1 cellular context compared by ENCODE assay signal in genomic region chr22:30425616-30426394, GRCh38.
TF ChIP-seq lines count a peak whose summit lies in the region.

A gene with protein sequence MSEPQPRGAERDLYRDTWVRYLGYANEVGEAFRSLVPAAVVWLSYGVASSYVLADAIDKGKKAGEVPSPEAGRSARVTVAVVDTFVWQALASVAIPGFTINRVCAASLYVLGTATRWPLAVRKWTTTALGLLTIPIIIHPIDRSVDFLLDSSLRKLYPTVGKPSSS (plus strand): TSS chr22:30425768. CDS start chr22:30425880, 112 bp downstream.

TF ChIP-seq in K562, 482 proteins besides CTCF, POLR2A, EP300 and RAD21 (continued from another document and continues in another):
- TF ChIP-seq, protein P1, sequence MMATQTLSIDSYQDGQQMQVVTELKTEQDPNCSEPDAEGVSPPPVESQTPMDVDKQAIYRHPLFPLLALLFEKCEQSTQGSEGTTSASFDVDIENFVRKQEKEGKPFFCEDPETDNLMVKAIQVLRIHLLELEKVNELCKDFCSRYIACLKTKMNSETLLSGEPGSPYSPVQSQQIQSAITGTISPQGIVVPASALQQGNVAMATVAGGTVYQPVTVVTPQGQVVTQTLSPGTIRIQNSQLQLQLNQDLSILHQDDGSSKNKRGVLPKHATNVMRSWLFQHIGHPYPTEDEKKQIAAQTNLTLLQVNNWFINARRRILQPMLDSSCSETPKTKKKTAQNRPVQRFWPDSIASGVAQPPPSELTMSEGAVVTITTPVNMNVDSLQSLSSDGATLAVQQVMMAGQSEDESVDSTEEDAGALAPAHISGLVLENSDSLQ (IDR thresholded peaks at IDR 0.05) = no peak
- TF ChIP-seq, protein P2, sequence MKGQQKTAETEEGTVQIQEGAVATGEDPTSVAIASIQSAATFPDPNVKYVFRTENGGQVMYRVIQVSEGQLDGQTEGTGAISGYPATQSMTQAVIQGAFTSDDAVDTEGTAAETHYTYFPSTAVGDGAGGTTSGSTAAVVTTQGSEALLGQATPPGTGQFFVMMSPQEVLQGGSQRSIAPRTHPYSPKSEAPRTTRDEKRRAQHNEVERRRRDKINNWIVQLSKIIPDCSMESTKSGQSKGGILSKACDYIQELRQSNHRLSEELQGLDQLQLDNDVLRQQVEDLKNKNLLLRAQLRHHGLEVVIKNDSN (CRISPR knock-in tag; IDR thresholded peaks at IDR 0.05) = peak; percentile 46
- TF ChIP-seq IRF1 (CRISPR knock-in tag; IDR thresholded peaks at IDR 0.05; ENCODE audit: borderline replicate concordance) = no peak
- no peak for TF ChIP-seq HNRNPK (IDR thresholded peaks at IDR 0.05; ENCODE audit: low read depth, low read length, poor library complexity, severe bottlenecking)
- TF ChIP-seq ZNF253 (CRISPR knock-in tag; conservative IDR thresholded peaks at IDR 0.05) = no peak
- no peak for TF ChIP-seq STAG1 (CRISPR knock-in tag; IDR thresholded peaks at IDR 0.05; ENCODE audit: borderline replicate concordance)
- TF ChIP-seq, protein P3, sequence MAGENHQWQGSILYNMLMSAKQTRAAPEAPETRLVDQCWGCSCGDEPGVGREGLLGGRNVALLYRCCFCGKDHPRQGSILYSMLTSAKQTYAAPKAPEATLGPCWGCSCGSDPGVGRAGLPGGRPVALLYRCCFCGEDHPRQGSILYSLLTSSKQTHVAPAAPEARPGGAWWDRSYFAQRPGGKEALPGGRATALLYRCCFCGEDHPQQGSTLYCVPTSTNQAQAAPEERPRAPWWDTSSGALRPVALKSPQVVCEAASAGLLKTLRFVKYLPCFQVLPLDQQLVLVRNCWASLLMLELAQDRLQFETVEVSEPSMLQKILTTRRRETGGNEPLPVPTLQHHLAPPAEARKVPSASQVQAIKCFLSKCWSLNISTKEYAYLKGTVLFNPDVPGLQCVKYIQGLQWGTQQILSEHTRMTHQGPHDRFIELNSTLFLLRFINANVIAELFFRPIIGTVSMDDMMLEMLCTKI (IDR thresholded peaks at IDR 0.05; ENCODE audit: partially characterized antibody) = no peak
- TF ChIP-seq NCOA2 (IDR thresholded peaks at IDR 0.05; ENCODE audit: partially characterized antibody in 2 of 2) = peak in 1 of 2 experiments; percentile 97
- TF ChIP-seq, protein P4, sequence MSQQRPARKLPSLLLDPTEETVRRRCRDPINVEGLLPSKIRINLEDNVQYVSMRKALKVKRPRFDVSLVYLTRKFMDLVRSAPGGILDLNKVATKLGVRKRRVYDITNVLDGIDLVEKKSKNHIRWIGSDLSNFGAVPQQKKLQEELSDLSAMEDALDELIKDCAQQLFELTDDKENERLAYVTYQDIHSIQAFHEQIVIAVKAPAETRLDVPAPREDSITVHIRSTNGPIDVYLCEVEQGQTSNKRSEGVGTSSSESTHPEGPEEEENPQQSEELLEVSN (IDR thresholded peaks at IDR 0.05; ENCODE audit: borderline replicate concordance in 1 of 2, extremely low read depth in 1 of 2, insufficient read depth in 1 of 2, insufficient read length in 1 of 2, low read depth in 1 of 2, low read length in 1 of 2, poor library complexity in 1 of 2, severe bottlenecking in 1 of 2) = peak; percentile 65 to 87
- no peak for TF ChIP-seq FOXP4 (CRISPR knock-in tag; IDR thresholded peaks at IDR 0.05; ENCODE audit: borderline replicate concordance)
- peak; percentile 31; the same call in 1 of the 2 replicates for TF ChIP-seq SMAD4 (CRISPR knock-in tag; conservative IDR thresholded peaks at IDR 0.05)
- no peak for TF ChIP-seq NFXL1 (CRISPR knock-in tag; IDR thresholded peaks at IDR 0.05)
- TF ChIP-seq MYC (IDR thresholded peaks at IDR 0.05; ENCODE audit: low read depth, low read length) = peak; percentile 24; the same call in 1 of the 2 replicates
- peak; percentile 35; the same call in 1 of the 2 replicates for TF ChIP-seq MYC (CRISPR knock-in tag; IDR thresholded peaks at IDR 0.05; ENCODE audit: borderline replicate concordance, low read depth)
- no peak for TF ChIP-seq VEZF1 (CRISPR knock-in tag; IDR thresholded peaks at IDR 0.05)
- no peak for TF ChIP-seq ZKSCAN8 (CRISPR knock-in tag; IDR thresholded peaks at IDR 0.05)
- no peak for TF ChIP-seq KLF16 (IDR thresholded peaks at IDR 0.05)
- TF ChIP-seq TCF7L2 (IDR thresholded peaks at IDR 0.05; ENCODE audit: low read depth, low read length) = no peak
- TF ChIP-seq NFRKB (IDR thresholded peaks at IDR 0.05; ENCODE audit: low read depth) = no peak
- TF ChIP-seq ZNF707 (CRISPR knock-in tag; conservative IDR thresholded peaks at IDR 0.05) = no peak
- no peak for TF ChIP-seq PATZ1 (CRISPR knock-in tag; IDR thresholded peaks at IDR 0.05; ENCODE audit: borderline replicate concordance)
- TF ChIP-seq ZNF232 (CRISPR knock-in tag; IDR thresholded peaks at IDR 0.05) = no peak
- no peak for TF ChIP-seq GATAD2A (IDR thresholded peaks at IDR 0.05)
- peak; percentile 51 for TF ChIP-seq ZFX (CRISPR knock-in tag; IDR thresholded peaks at IDR 0.05)
- no peak for TF ChIP-seq ZBTB40 (IDR thresholded peaks at IDR 0.05)
- TF ChIP-seq ZBTB40 (CRISPR knock-in tag; IDR thresholded peaks at IDR 0.05) = no peak
- peak; percentile 52; the same call in 1 of the 2 replicates for TF ChIP-seq TOE1 (IDR thresholded peaks at IDR 0.05; ENCODE audit: borderline replicate concordance)
- no peak for TF ChIP-seq TOE1 (CRISPR knock-in tag; IDR thresholded peaks at IDR 0.05; ENCODE audit: borderline replicate concordance, low read depth)
- TF ChIP-seq CBFA2T3 (IDR thresholded peaks at IDR 0.05) = no peak
- TF ChIP-seq, protein P5, sequence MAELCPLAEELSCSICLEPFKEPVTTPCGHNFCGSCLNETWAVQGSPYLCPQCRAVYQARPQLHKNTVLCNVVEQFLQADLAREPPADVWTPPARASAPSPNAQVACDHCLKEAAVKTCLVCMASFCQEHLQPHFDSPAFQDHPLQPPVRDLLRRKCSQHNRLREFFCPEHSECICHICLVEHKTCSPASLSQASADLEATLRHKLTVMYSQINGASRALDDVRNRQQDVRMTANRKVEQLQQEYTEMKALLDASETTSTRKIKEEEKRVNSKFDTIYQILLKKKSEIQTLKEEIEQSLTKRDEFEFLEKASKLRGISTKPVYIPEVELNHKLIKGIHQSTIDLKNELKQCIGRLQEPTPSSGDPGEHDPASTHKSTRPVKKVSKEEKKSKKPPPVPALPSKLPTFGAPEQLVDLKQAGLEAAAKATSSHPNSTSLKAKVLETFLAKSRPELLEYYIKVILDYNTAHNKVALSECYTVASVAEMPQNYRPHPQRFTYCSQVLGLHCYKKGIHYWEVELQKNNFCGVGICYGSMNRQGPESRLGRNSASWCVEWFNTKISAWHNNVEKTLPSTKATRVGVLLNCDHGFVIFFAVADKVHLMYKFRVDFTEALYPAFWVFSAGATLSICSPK (IDR thresholded peaks at IDR 0.05; ENCODE audit: borderline replicate concordance) = no peak
- TF ChIP-seq DACH1 (IDR thresholded peaks at IDR 0.05; ENCODE audit: partially characterized antibody) = no peak
- TF ChIP-seq XRCC5 (IDR thresholded peaks at IDR 0.05; ENCODE audit: low read depth, low read length) = 0 out of 2 replicates have a peak, but pooled peaks have one; percentile 8
- no peak for TF ChIP-seq ERF (CRISPR knock-in tag; IDR thresholded peaks at IDR 0.05)
- no peak for TF ChIP-seq ZNF507 (tag; conservative IDR thresholded peaks at IDR 0.05)
- TF ChIP-seq NELFE (IDR thresholded peaks at IDR 0.05; ENCODE audit: insufficient read depth, insufficient read length) = no peak
- TF ChIP-seq PHB2 (IDR thresholded peaks at IDR 0.05; ENCODE audit: low read depth) = no peak
- peak; percentile 49; the same call in 1 of the 2 replicates for TF ChIP-seq ZC3H4 (CRISPR knock-in tag; IDR thresholded peaks at IDR 0.05; ENCODE audit: borderline replicate concordance)
- no peak for TF ChIP-seq ZNF583 (CRISPR knock-in tag; IDR thresholded peaks at IDR 0.05)
